Comparison of ENCODE assay signal across 22 cellular contexts in the genomic region with DNA sequence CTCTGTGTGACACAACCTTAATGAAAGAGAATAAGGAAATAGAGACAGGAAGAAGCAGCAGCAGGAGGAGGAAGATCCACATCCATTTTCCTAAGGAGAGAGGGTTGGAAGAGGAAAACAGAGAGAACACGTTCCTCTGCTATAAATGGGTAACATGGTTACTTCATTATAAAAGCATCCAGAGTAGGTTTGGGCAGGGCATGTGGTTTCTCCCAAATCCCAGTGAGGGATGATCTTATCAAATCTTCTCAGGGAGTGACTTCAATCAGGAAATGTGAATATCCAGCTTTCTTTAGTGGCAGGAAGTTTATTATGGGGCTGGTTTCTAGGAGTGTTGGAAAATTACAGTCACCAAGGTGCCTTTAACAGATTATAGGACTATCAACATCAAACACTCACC. TPM values are rescaled to one million over a fixed set of nuclear protein-coding genes. Genes with fewer than 3 reads are reported as not detected.
DNase-seq lines count a peak whose midpoint lies in the region; ATAC-seq, FAIRE-seq and TF ChIP-seq lines count a peak whose summit lies in the region.
"Had no signal": no experiment of that assay in that cellular context is flagged by ENCODE, and none has a peak within 500 bp of the region (broad histone marks: within the 10 kb centered on the region; RNA-seq: fewer than 3 reads in every experiment).

No MANE protein-coding gene starts in this region.

- intact Hi-C loops in left ventricle myocardium superior (cut with micrococcal nuclease) (no loop called here), kidney (cut with DNase I) (no loop called here), esophagus squamous epithelium (cut with DNase I) (no loop called here)

- H3K4me3 ChIP-seq in right atrium auricular region (no peak overlapping the region), kidney (ENCODE audit: low read length in 2 of 2) (no peak overlapping the region), esophagus squamous epithelium (no peak overlapping the region)
- H3K4me3 ChIP-seq: A549 had no signal

- TF ChIP-seq POLR2A in esophagus squamous epithelium (IDR thresholded peaks at IDR 0.05): no peak

- TF ChIP-seq CTCF in right atrium auricular region (IDR thresholded peaks at IDR 0.05): no peak
- TF ChIP-seq CTCF in kidney (IDR thresholded peaks at IDR 0.05; ENCODE audit: borderline replicate concordance, extremely low read depth, insufficient read depth): no peak
- no peak for TF ChIP-seq CTCF in esophagus squamous epithelium (IDR thresholded peaks at IDR 0.05)

- no peak for DNase-seq in right atrium auricular region (ENCODE audit: low spot score)
- DNase-seq in left ventricle myocardium superior: no peak
- DNase-seq in dedifferentiated amniotic fluid mesenchymal stem cell (ENCODE audit: extremely low spot score): peak; percentile 22
- peak; percentile 86 for DNase-seq in myocyte (ENCODE audit: low read depth)
- DNase-seq in kidney: no peak
- DNase-seq in epidermal melanocyte (ENCODE audit: insufficient read length, low spot score): no peak
- DNase-seq in esophagus squamous epithelium (lab: John Stamatoyannopoulos, UW): no peak
- DNase-seq: COR-L47; DMS153; NCI-H1048; NCI-H1694; NCI-H2107; NCI-H345; NCI-H526 treated with DMSO at 0.1 percent for 48 hours; NK-92 treated with Interleukin-12 subunit alpha and Interleukin-12 subunit beta, amount 100 ng/mL, for 24 hours; OCI-M1; RPMI8226 had no signal

- no peaks in the 10 kb centered on the region for H3K27me3 ChIP-seq in right atrium auricular region
- no peaks in the 10 kb centered on the region for H3K27me3 ChIP-seq in esophagus squamous epithelium

- H3K4me1 ChIP-seq in right atrium auricular region: peaks cover 0 to 24% of the 10 kb centered on the region in 2 donors
- H3K4me1 ChIP-seq in kidney (ENCODE audit: control insufficient read depth in 1 of 2, insufficient read depth in 1 of 2, low read depth in 1 of 2, low read length in 2 of 2): no peaks in the 10 kb centered on the region
- H3K4me1 ChIP-seq in esophagus squamous epithelium: no peaks in the 10 kb centered on the region
- H3K4me1 ChIP-seq: A549 had no signal

- H3K9me3 ChIP-seq in right atrium auricular region (no peaks in the 10 kb centered on the region), kidney (ENCODE audit: control insufficient read depth in 1 of 2, low read length in 2 of 2) (no peaks in the 10 kb centered on the region), esophagus squamous epithelium (no peaks in the 10 kb centered on the region)
- H3K9me3 ChIP-seq: A549 had no signal

- H3K36me3 ChIP-seq in right atrium auricular region: peaks cover 47% of the 10 kb centered on the region
- H3K36me3 ChIP-seq in kidney (ENCODE audit: control insufficient read depth in 1 of 2, insufficient read depth in 2 of 2, low read length in 2 of 2): no peaks in the 10 kb centered on the region
- H3K36me3 ChIP-seq in esophagus squamous epithelium: peaks cover 0 to 10% (median 0%) of the 10 kb centered on the region in 3 donors

- H3K27ac ChIP-seq in right atrium auricular region (peak overlapping the region; percentile 31 to 90), kidney (ENCODE audit: low read depth in 2 of 2, low read length in 2 of 2) (no peak overlapping the region), esophagus squamous epithelium (no peak overlapping the region)
- H3K27ac ChIP-seq: A549, C4-2B had no signal

- ATAC-seq in left ventricle myocardium superior: no peak
- ATAC-seq in GM18502 (IDR thresholded peaks at IDR 0.05; ENCODE audit: poor library complexity, unreplicated experiment): no peak
- ATAC-seq: A549, HCT116 had no signal

- 50 to 85% methylated on average over 1 of the region's 1 CpG for WGBS in esophagus squamous epithelium, 2 donors

- no peak overlapping the region for H3K9ac ChIP-seq in kidney (ENCODE audit: low read length in 2 of 2)

- FAIRE-seq in kidney (lab: Jason Lieb, UNC): no peak
- FAIRE-seq: A549, GM18507 had no signal

RNA-seq across cellular contexts. Expression of a gene that starts 11.1 kb away (rescaled TPM):
- total RNA-seq in right atrium auricular region (100 to 1,000 TPM; 100 to 243 TPM), left ventricle myocardium superior (69.2 TPM), myocyte (20.8 and 21.6 TPM in 2 replicates), kidney (1.0 TPM), esophagus squamous epithelium (10 to 100 TPM in 1 of 4 donors, 1 to 10 TPM in 3; 5.5 to 19.6 (median 6.6) TPM)
- 6.1 TPM for polyA plus RNA-seq in myocyte (2012)
- 4.6 TPM for polyA plus RNA-seq in kidney (ENCODE audit: insufficient read depth, low read depth, low replicate concordance)

Comparison
In these comparisons a context has a peak if more than half of its experiments do, and no peak if none do; other contexts are left out.
1. DNase-seq: peak in dedifferentiated amniotic fluid mesenchymal stem cell (single experiment) and myocyte (single experiment); none in right atrium auricular region (single experiment), left ventricle myocardium superior (single experiment), kidney (single experiment), epidermal melanocyte (single experiment) and esophagus squamous epithelium (single experiment).
2. H3K27ac ChIP-seq: peak in right atrium auricular region (2 of 2); none in kidney (0 of 2) and esophagus squamous epithelium (0 of 4).